In the genomic region with DNA sequence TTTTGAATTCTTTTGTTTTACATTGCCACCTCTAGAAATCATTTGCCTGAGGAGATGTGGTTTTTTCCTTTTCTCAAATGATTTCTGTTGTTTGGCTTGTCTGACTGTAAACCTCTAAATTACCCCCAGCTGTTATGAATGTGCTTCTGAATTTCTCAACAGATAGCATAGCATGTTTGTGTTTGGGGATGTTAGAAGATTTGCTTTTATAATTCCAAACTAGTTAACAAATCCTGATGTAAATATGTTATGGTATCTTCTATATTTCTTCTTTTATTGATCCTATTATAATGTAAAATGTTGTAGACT, we compare ENCODE assay signal across 2 cellular contexts.
TF ChIP-seq lines count a peak whose summit lies in the region.

No MANE protein-coding gene starts in this region.

TF ChIP-seq in SK-N-SH, 30 proteins besides CTCF, POLR2A, EP300 and RAD21 (continued from another document):
- TF ChIP-seq, protein P1, sequence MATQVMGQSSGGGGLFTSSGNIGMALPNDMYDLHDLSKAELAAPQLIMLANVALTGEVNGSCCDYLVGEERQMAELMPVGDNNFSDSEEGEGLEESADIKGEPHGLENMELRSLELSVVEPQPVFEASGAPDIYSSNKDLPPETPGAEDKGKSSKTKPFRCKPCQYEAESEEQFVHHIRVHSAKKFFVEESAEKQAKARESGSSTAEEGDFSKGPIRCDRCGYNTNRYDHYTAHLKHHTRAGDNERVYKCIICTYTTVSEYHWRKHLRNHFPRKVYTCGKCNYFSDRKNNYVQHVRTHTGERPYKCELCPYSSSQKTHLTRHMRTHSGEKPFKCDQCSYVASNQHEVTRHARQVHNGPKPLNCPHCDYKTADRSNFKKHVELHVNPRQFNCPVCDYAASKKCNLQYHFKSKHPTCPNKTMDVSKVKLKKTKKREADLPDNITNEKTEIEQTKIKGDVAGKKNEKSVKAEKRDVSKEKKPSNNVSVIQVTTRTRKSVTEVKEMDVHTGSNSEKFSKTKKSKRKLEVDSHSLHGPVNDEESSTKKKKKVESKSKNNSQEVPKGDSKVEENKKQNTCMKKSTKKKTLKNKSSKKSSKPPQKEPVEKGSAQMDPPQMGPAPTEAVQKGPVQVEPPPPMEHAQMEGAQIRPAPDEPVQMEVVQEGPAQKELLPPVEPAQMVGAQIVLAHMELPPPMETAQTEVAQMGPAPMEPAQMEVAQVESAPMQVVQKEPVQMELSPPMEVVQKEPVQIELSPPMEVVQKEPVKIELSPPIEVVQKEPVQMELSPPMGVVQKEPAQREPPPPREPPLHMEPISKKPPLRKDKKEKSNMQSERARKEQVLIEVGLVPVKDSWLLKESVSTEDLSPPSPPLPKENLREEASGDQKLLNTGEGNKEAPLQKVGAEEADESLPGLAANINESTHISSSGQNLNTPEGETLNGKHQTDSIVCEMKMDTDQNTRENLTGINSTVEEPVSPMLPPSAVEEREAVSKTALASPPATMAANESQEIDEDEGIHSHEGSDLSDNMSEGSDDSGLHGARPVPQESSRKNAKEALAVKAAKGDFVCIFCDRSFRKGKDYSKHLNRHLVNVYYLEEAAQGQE (IDR thresholded peaks at IDR 0.05; ENCODE audit: low read depth, low read length), result no peak
- TF ChIP-seq NRF1 (IDR thresholded peaks at IDR 0.05; ENCODE audit: low read depth, low read length) (no peak), MEF2A (IDR thresholded peaks at IDR 0.05; ENCODE audit: borderline replicate concordance, low read depth) (no peak), GABPA (IDR thresholded peaks at IDR 0.05; ENCODE audit: low read depth) (no peak), CHD2 (IDR thresholded peaks at IDR 0.05; ENCODE audit: low read length, partially characterized antibody) (no peak), RXRA (IDR thresholded peaks at IDR 0.05; ENCODE audit: borderline replicate concordance, low read depth) (no peak), TAF1 (IDR thresholded peaks at IDR 0.05; ENCODE audit: borderline replicate concordance, low read depth, low read length) (no peak), EZH2phosphoT487 (IDR thresholded peaks at IDR 0.05; ENCODE audit: borderline replicate concordance, low read depth) (no peak), GATA2 (CRISPR knock-in tag; IDR thresholded peaks at IDR 0.05) (no peak), RFX5 (IDR thresholded peaks at IDR 0.05; ENCODE audit: low read length) (no peak), ZBTB33 (IDR thresholded peaks at IDR 0.05; ENCODE audit: borderline replicate concordance, low read depth) (no peak), FOXJ3 (CRISPR knock-in tag; IDR thresholded peaks at IDR 0.05) (no peak), ELF1 (IDR thresholded peaks at IDR 0.05) (no peak), IRF3 (IDR thresholded peaks at IDR 0.05; ENCODE audit: low read depth, low read length) (no peak)
- TF ChIP-seq, protein P2, sequence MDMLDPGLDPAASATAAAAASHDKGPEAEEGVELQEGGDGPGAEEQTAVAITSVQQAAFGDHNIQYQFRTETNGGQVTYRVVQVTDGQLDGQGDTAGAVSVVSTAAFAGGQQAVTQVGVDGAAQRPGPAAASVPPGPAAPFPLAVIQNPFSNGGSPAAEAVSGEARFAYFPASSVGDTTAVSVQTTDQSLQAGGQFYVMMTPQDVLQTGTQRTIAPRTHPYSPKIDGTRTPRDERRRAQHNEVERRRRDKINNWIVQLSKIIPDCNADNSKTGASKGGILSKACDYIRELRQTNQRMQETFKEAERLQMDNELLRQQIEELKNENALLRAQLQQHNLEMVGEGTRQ (IDR thresholded peaks at IDR 0.05; ENCODE audit: borderline replicate concordance, low read depth, low read length), result no peak
TF ChIP-seq in SK-N-SH: peak in this region for 0.

TF ChIP-seq in SK-N-SH treated with all-trans-retinoic acid at 6 μM for 48 hours, 23 proteins besides CTCF, POLR2A, EP300 and RAD21 (continued from another document):
- TF ChIP-seq, protein P3, sequence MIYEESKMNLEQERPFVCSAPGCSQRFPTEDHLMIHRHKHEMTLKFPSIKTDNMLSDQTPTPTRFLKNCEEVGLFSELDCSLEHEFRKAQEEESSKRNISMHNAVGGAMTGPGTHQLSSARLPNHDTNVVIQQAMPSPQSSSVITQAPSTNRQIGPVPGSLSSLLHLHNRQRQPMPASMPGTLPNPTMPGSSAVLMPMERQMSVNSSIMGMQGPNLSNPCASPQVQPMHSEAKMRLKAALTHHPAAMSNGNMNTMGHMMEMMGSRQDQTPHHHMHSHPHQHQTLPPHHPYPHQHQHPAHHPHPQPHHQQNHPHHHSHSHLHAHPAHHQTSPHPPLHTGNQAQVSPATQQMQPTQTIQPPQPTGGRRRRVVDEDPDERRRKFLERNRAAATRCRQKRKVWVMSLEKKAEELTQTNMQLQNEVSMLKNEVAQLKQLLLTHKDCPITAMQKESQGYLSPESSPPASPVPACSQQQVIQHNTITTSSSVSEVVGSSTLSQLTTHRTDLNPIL (CRISPR knock-in tag; IDR thresholded peaks at IDR 0.05; ENCODE audit: low read depth), result no peak
- no peak for TF ChIP-seq ZFP3 (CRISPR knock-in tag; IDR thresholded peaks at IDR 0.05)
- TF ChIP-seq CSDC2 (CRISPR knock-in tag; IDR thresholded peaks at IDR 0.05), result no peak
- TF ChIP-seq TCF4 (CRISPR knock-in tag; IDR thresholded peaks at IDR 0.05; ENCODE audit: borderline replicate concordance), result no peak
- TF ChIP-seq ISL1 (CRISPR knock-in tag; IDR thresholded peaks at IDR 0.05), result no peak
- no peak for TF ChIP-seq OSR1 (CRISPR knock-in tag; IDR thresholded peaks at IDR 0.05)
- TF ChIP-seq ZNF8 (CRISPR knock-in tag; IDR thresholded peaks at IDR 0.05), result no peak
- no peak for TF ChIP-seq ARNTL (CRISPR knock-in tag; IDR thresholded peaks at IDR 0.05; ENCODE audit: borderline replicate concordance, low read depth)
- TF ChIP-seq, protein P4, sequence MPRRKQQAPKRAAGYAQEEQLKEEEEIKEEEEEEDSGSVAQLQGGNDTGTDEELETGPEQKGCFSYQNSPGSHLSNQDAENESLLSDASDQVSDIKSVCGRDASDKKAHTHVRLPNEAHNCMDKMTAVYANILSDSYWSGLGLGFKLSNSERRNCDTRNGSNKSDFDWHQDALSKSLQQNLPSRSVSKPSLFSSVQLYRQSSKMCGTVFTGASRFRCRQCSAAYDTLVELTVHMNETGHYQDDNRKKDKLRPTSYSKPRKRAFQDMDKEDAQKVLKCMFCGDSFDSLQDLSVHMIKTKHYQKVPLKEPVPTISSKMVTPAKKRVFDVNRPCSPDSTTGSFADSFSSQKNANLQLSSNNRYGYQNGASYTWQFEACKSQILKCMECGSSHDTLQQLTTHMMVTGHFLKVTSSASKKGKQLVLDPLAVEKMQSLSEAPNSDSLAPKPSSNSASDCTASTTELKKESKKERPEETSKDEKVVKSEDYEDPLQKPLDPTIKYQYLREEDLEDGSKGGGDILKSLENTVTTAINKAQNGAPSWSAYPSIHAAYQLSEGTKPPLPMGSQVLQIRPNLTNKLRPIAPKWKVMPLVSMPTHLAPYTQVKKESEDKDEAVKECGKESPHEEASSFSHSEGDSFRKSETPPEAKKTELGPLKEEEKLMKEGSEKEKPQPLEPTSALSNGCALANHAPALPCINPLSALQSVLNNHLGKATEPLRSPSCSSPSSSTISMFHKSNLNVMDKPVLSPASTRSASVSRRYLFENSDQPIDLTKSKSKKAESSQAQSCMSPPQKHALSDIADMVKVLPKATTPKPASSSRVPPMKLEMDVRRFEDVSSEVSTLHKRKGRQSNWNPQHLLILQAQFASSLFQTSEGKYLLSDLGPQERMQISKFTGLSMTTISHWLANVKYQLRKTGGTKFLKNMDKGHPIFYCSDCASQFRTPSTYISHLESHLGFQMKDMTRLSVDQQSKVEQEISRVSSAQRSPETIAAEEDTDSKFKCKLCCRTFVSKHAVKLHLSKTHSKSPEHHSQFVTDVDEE (CRISPR knock-in tag; IDR thresholded peaks at IDR 0.05), result no peak
- no peak for TF ChIP-seq ZNF565 (CRISPR knock-in tag; conservative IDR thresholded peaks at IDR 0.05; ENCODE audit: low read depth)
- no peak for TF ChIP-seq PPARA (CRISPR knock-in tag; IDR thresholded peaks at IDR 0.05; ENCODE audit: borderline replicate concordance)
- TF ChIP-seq, protein P5, sequence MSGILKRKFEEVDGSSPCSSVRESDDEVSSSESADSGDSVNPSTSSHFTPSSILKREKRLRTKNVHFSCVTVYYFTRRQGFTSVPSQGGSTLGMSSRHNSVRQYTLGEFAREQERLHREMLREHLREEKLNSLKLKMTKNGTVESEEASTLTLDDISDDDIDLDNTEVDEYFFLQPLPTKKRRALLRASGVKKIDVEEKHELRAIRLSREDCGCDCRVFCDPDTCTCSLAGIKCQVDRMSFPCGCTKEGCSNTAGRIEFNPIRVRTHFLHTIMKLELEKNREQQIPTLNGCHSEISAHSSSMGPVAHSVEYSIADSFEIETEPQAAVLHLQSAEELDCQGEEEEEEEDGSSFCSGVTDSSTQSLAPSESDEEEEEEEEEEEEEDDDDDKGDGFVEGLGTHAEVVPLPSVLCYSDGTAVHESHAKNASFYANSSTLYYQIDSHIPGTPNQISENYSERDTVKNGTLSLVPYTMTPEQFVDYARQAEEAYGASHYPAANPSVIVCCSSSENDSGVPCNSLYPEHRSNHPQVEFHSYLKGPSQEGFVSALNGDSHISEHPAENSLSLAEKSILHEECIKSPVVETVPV (CRISPR knock-in tag; IDR thresholded peaks at IDR 0.05), result no peak
- no peak for TF ChIP-seq GLIS3 (CRISPR knock-in tag; IDR thresholded peaks at IDR 0.05)
- no peak for TF ChIP-seq ZC3H10 (CRISPR knock-in tag; IDR thresholded peaks at IDR 0.05)
- no peak for TF ChIP-seq TOX (CRISPR knock-in tag; IDR thresholded peaks at IDR 0.05; ENCODE audit: borderline replicate concordance)
- TF ChIP-seq POU6F1 (CRISPR knock-in tag; IDR thresholded peaks at IDR 0.05; ENCODE audit: borderline replicate concordance, low read depth), result no peak
